Comparison of ENCODE assay signal across 6 cellular contexts in genomic region chr1:109697861-109698260, GRCh38. TPM values are rescaled to one million over a fixed set of nuclear protein-coding genes. Genes with fewer than 3 reads are reported as not detected.
"Had no signal": no experiment of that assay in that cellular context is flagged by ENCODE, and none has a peak within 500 bp of the region (broad histone marks: within the 10 kb centered on the region; RNA-seq: fewer than 3 reads in every experiment).

No MANE protein-coding gene starts in this region.

RNA-seq across cellular contexts. Expression of gene GSTM1, which starts 10.2 kb away (rescaled TPM):
- total RNA-seq: GM23248, H4, H7, HepG2 had no signal
- polyA plus RNA-seq: GM23248, IgD-negative memory B cell had no signal

RNA-seq across cellular contexts. Expression of gene GSTM5, which starts 14.2 kb away (rescaled TPM):
- total RNA-seq: H4, H7, HepG2, HT1080 had no signal
- polyA plus RNA-seq: HepG2, IgD-negative memory B cell had no signal
